In the genomic region with DNA sequence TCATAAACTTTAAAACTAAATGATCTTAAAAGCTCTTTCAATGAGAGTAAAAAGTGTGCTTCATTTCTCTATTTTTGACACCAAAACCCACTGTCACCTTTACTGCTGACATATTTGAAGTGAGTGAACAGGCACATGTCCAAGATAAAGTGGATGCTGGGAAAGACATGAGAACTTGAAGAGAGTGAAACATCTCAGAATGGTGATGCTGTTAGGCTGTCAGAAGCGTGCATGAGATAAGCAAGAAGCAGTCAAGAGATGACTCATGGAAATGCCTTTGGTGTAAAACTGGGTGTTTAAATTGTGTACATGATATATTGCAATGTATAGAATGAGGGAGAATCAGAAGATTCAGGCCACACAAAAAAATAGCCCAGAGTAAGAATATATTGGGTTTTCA, we compare ENCODE assay signal across 19 cellular contexts. TPM values are rescaled to one million over a fixed set of nuclear protein-coding genes. Genes with fewer than 3 reads are reported as not detected.
DNase-seq lines count a peak whose midpoint lies in the region; ATAC-seq, FAIRE-seq and TF ChIP-seq lines count a peak whose summit lies in the region.
"Had no signal": no experiment of that assay in that cellular context is flagged by ENCODE, and none has a peak within 500 bp of the region (broad histone marks: within the 10 kb centered on the region; RNA-seq: fewer than 3 reads in every experiment).

No MANE protein-coding gene starts in this region.

- no peak overlapping the region for H3K4ac ChIP-seq in mesenchymal stem cell (ENCODE audit: low read depth in 1 of 2, low read length in 2 of 2)

- no peak overlapping the region for H3K23ac ChIP-seq in mesenchymal stem cell (ENCODE audit: low read length in 2 of 2)

- H3K9me3 ChIP-seq in GM12878 (replicated peaks; ENCODE audit: control insufficient read depth, insufficient read depth, low read length), result no peaks in the 10 kb centered on the region
- no peaks in the 10 kb centered on the region for H3K9me3 ChIP-seq in mesenchymal stem cell (ENCODE audit: control insufficient read depth, low read length)
- H3K9me3 ChIP-seq in CD4-positive, alpha-beta memory T cell (ENCODE audit: control insufficient read depth in 1 of 2, low read length in 2 of 2), result no peaks in the 10 kb centered on the region
- H3K9me3 ChIP-seq: esophagus squamous epithelium had no signal

- FAIRE-seq in GM12878 (lab: Jason Lieb, UNC), result no peak
- FAIRE-seq: HTR-8/SVneo had no signal

- SMC1A ChIA-PET in GM12878 (lab: Charles Lee; ENCODE audit: uncharacterized antibody, unreplicated experiment), result interaction anchor here (1.1 to 4.5 kb wide), 10 partner anchors 10 to 194 kb away, joined by 3 to 41 read pairs (median 6); no protein-coding TSS in a partner anchor

- H3K4me3 Mint-ChIP-seq in activated T-cell treated with anti-CD3 and anti-CD28 coated beads, Interleukin-2, amount 50 U/mL, for 4 hours, result no peak overlapping the region
- no peak overlapping the region for H3K4me3 Mint-ChIP-seq in CD4-positive, alpha-beta memory T cell
- H3K4me3 Mint-ChIP-seq: CD14-positive monocyte had no signal

- H2AK5ac ChIP-seq in mesenchymal stem cell (ENCODE audit: low read length, severe bottlenecking), result no peak overlapping the region

- no peak overlapping the region for H2BK5ac ChIP-seq in mesenchymal stem cell (ENCODE audit: low read depth, low read length, poor library complexity, severe bottlenecking)

- H2BK120ac ChIP-seq in mesenchymal stem cell (ENCODE audit: low read depth, low read length), result no peak overlapping the region

- no peak for TF ChIP-seq POLR2A in GM12878 (IDR thresholded peaks at IDR 0.05; ENCODE audit: low read depth, low read length)

- H3K36me3 ChIP-seq in GM12878 (ENCODE audit: control insufficient read depth in 2 of 2, insufficient read depth in 2 of 2, low read length in 1 of 2) (no peaks in the 10 kb centered on the region), mesenchymal stem cell (ENCODE audit: control insufficient read depth in 1 of 2, insufficient read depth in 2 of 2, low read depth in 1 of 2, low read length in 2 of 2) (no peaks in the 10 kb centered on the region)
- H3K36me3 ChIP-seq in CD4-positive, alpha-beta memory T cell (ENCODE audit: insufficient read depth, low read length), result no peaks in the 10 kb centered on the region
- H3K36me3 ChIP-seq: esophagus squamous epithelium had no signal

- H3K27ac ChIP-seq in GM12878 (ENCODE audit: control insufficient read depth, insufficient read depth), result no peak overlapping the region
- H3K27ac ChIP-seq in mesenchymal stem cell (ENCODE audit: low read length, poor library complexity, severe bottlenecking), result no peak overlapping the region
- H3K27ac ChIP-seq in CD4-positive, alpha-beta memory T cell (ENCODE audit: low read depth, low read length), result no peak overlapping the region
- H3K27ac ChIP-seq: esophagus squamous epithelium had no signal

- POLR2A ChIA-PET in GM12878 (lab: Charles Lee), result interaction anchor here (0.6 to 1.3 kb wide), 2 partner anchors 9 to 166 kb away, joined by 5 to 6 read pairs; no protein-coding TSS in a partner anchor
- POLR2A ChIA-PET in CD4-positive, alpha-beta memory T cell (lab: Charles Lee; ENCODE audit: partially characterized antibody), result no interaction called here

- H3K9ac ChIP-seq in GM12878 (ENCODE audit: control insufficient read depth, insufficient read depth, low read length) (no peak overlapping the region), mesenchymal stem cell (ENCODE audit: low read length) (no peak overlapping the region)

- no peak overlapping the region for H3K14ac ChIP-seq in mesenchymal stem cell (ENCODE audit: low read length in 2 of 2)

- ATAC-seq in activated T-cell treated with anti-CD3 and anti-CD28 coated beads, Interleukin-2, amount 50 U/mL, for 4 hours, result peak; percentile 63 to 66
- ATAC-seq in GM12878 (peak; percentile 71), HG03135 (IDR thresholded peaks at IDR 0.05; ENCODE audit: unreplicated experiment) (no peak)
- ATAC-seq: right cardiac atrium had no signal

- no peak overlapping the region for H3K27ac Mint-ChIP-seq in CD4-positive, alpha-beta memory T cell
- H3K27ac Mint-ChIP-seq: CD14-positive monocyte had no signal

- H3K4me1 Mint-ChIP-seq in activated T-cell treated with anti-CD3 and anti-CD28 coated beads, Interleukin-2, amount 50 U/mL, for 4 hours (ENCODE audit: low read depth), result peaks cover 22% of the 10 kb centered on the region
- peaks cover 0 to 2% (median 0%) of the 10 kb centered on the region in 4 donors for H3K4me1 Mint-ChIP-seq in CD4-positive, alpha-beta memory T cell

- no peak for DNase-seq in activated T-cell treated with anti-CD3 and anti-CD28 coated beads, Interleukin-2, amount 50 U/mL, for 4 hours
- DNase-seq in activated T-cell treated with anti-CD3 and anti-CD28 coated beads for 4 hours (no peak), HS-5 (ENCODE audit: low read depth) (peak; percentile 8), GM12878 (ENCODE audit: low read depth, low spot score) (no peak), mesenchymal stem cell (peak; percentile 60), medulla oblongata (ENCODE audit: extremely low spot score) (no peak)
- no peak for DNase-seq in CD4-positive, alpha-beta memory T cell
- DNase-seq: ACHN; activated effector memory CD4-positive, alpha-beta T cell treated with Interleukin-2 at 50 U/mL for 16 hours; DMS79 treated with DMSO at 0.1 percent for 48 hours; esophagus squamous epithelium; NCI-H1417; right cardiac atrium; SW 1271 had no signal

- no peak for TF ChIP-seq EP300 in GM12878 (IDR thresholded peaks at IDR 0.05; ENCODE audit: borderline replicate concordance in 1 of 2, control insufficient read depth in 1 of 2, low read depth in 2 of 2, low read length in 2 of 2)

- H4K91ac ChIP-seq in mesenchymal stem cell (ENCODE audit: low read length), result no peak overlapping the region

- H2AFZ ChIP-seq in GM12878 (ENCODE audit: control insufficient read depth, low read depth, low read length) (no peak overlapping the region), mesenchymal stem cell (ENCODE audit: low read depth, low read length) (no peak overlapping the region)

- H4K8ac ChIP-seq in mesenchymal stem cell (ENCODE audit: low read length), result no peak overlapping the region

- in situ Hi-C loops in GM12878 (cut with MboI), result no loop called here

- H4K20me1 ChIP-seq in GM12878 (ENCODE audit: control insufficient read depth, insufficient read depth), result no peaks in the 10 kb centered on the region

- TF ChIP-seq CTCF in GM12878 (IDR thresholded peaks at IDR 0.05 in 2 of 3, conservative IDR thresholded peaks at IDR 0.05 in 1 of 3; ENCODE audit: control insufficient read depth in 2 of 3, extremely low read depth in 1 of 3, insufficient read depth in 1 of 3, low read depth in 3 of 3, low read length in 3 of 3), result no peak

- no peaks in the 10 kb centered on the region for H3K27me3 ChIP-seq in GM12878 (replicated peaks in 1 of 2; ENCODE audit: control insufficient read depth in 2 of 2, insufficient read depth in 2 of 2, low read length in 1 of 2)
- H3K27me3 ChIP-seq in mesenchymal stem cell (ENCODE audit: control insufficient read depth in 1 of 2, insufficient read depth in 1 of 2, low read length in 2 of 2), result no peaks in the 10 kb centered on the region
- no peaks in the 10 kb centered on the region for H3K27me3 ChIP-seq in CD4-positive, alpha-beta memory T cell (ENCODE audit: insufficient read depth, low read length)
- H3K27me3 ChIP-seq: esophagus squamous epithelium had no signal

- intact Hi-C loops in GM12878 (cut with micrococcal nuclease; ENCODE audit: unreplicated experiment), result no loop called here
- intact Hi-C loops in CD4-positive, alpha-beta memory T cell (cut with micrococcal nuclease), result no loop called here

- no peak overlapping the region for H2BK12ac ChIP-seq in mesenchymal stem cell (ENCODE audit: low read length in 2 of 2)

- no peak overlapping the region for H3K18ac ChIP-seq in mesenchymal stem cell (ENCODE audit: low read depth in 1 of 2, low read length in 2 of 2)

- no peak for TF ChIP-seq RAD21 in GM12878 (IDR thresholded peaks at IDR 0.05; ENCODE audit: insufficient read depth, low read depth, low read length)

- WGBS in GM12878 (ENCODE audit: insufficient coverage, insufficient replicate concordance, low lambda C conversion rate, missing lambda C conversion rate), result 0% methylated on average over 1 of the region's 1 CpG
- 0% methylated on average over 1 of the region's 1 CpG for WGBS in mesenchymal stem cell

- H3K79me1 ChIP-seq in mesenchymal stem cell (replicated peaks; ENCODE audit: low read length, poor library complexity, severe bottlenecking), result no peaks in the 10 kb centered on the region

- H3K79me2 ChIP-seq in GM12878 (ENCODE audit: control insufficient read depth, insufficient read depth, low read length), result no peaks in the 10 kb centered on the region

- CTCF ChIA-PET in GM12878 (lab: Yijun Ruan, JAX), result interaction anchor here (1.0 to 3.3 kb wide), 2 partner anchors 261 to 282 kb away, joined by 3 to 16 read pairs; no protein-coding TSS in a partner anchor
- CTCF ChIA-PET in CD4-positive, alpha-beta memory T cell (lab: Charles Lee; ENCODE audit: partially characterized antibody), result no interaction called here

- no TSS peak for BruUV-seq in GM12878 (replicated peaks; lab: Mats Ljungman, UMichigan)

- no peak overlapping the region for H3K4me2 ChIP-seq in GM12878 (ENCODE audit: control insufficient read depth, insufficient read depth)
- H3K4me2 ChIP-seq in mesenchymal stem cell (ENCODE audit: low read length, poor library complexity, severe bottlenecking), result no peak overlapping the region

- no peak overlapping the region for H3K4me3 ChIP-seq in GM12878
- no peak overlapping the region for H3K4me3 ChIP-seq in mesenchymal stem cell (ENCODE audit: insufficient read depth in 1 of 2, low read depth in 1 of 2, low read length in 2 of 2)
- H3K4me3 ChIP-seq in CD4-positive, alpha-beta memory T cell (ENCODE audit: low read length in 2 of 2), result no peak overlapping the region
- H3K4me3 ChIP-seq: esophagus squamous epithelium had no signal

- no peak overlapping the region for H2BK15ac ChIP-seq in mesenchymal stem cell (ENCODE audit: low read depth, poor library complexity, severe bottlenecking)

- RAD21 ChIA-PET in GM12878 (lab: Charles Lee; ENCODE audit: unreplicated experiment), result interaction anchor here (1.1 to 4.7 kb wide), 6 partner anchors 9 to 148 kb away, joined by 3 to 32 read pairs (median 5); no protein-coding TSS in a partner anchor

- H3K4me1 ChIP-seq in GM12878 (ENCODE audit: control insufficient read depth, insufficient read depth, low read length) (no peaks in the 10 kb centered on the region), mesenchymal stem cell (ENCODE audit: control insufficient read depth, insufficient read depth, low read depth, low read length) (no peaks in the 10 kb centered on the region)
- H3K4me1 ChIP-seq in CD4-positive, alpha-beta memory T cell (ENCODE audit: insufficient read depth, low read length), result no peaks in the 10 kb centered on the region
- H3K4me1 ChIP-seq: esophagus squamous epithelium had no signal

- H3K27me3 Mint-ChIP-seq in activated T-cell treated with anti-CD3 and anti-CD28 coated beads, Interleukin-2, amount 50 U/mL, for 4 hours (ENCODE audit: low read depth), result no peaks in the 10 kb centered on the region
- no peaks in the 10 kb centered on the region for H3K27me3 Mint-ChIP-seq in CD4-positive, alpha-beta memory T cell

- no peaks in the 10 kb centered on the region for H3K9me3 Mint-ChIP-seq in activated T-cell treated with anti-CD3 and anti-CD28 coated beads, Interleukin-2, amount 50 U/mL, for 4 hours
- peaks cover 0 to 5% (median 0%) of the 10 kb centered on the region in 8 donors for H3K9me3 Mint-ChIP-seq in CD4-positive, alpha-beta memory T cell

- no peaks in the 10 kb centered on the region for H3K36me3 Mint-ChIP-seq in activated T-cell treated with anti-CD3 and anti-CD28 coated beads, Interleukin-2, amount 50 U/mL, for 4 hours (ENCODE audit: insufficient read depth)
- no peaks in the 10 kb centered on the region for H3K36me3 Mint-ChIP-seq in CD4-positive, alpha-beta memory T cell
- H3K36me3 Mint-ChIP-seq: CD14-positive monocyte had no signal

RNA-seq across cellular contexts. Expression of a gene that starts 21.8 kb away (rescaled TPM):
- not detected for total RNA-seq in activated T-cell treated with anti-CD3 and anti-CD28 coated beads, Interleukin-2, amount 50 U/mL, for 4 hours
- total RNA-seq in GM12878 (2013; cell fraction: nucleolus; rRNA removed), result 0.71 and 0.84 TPM in 2 replicates
- total RNA-seq in GM12878 (2014; rRNA removed) (0.23 and 0.27 TPM in 2 replicates), GM12878 (2014; rRNA removed; fragmentation: Illumina TruSeq; extraction: Trizol) (0.18 and 0.22 TPM in 2 replicates), GM12878 (2021) (0.19 and 0.41 TPM in 2 replicates)
- not detected for polyA plus RNA-seq in GM12878 (2011; ENCODE audit: low read depth)
- polyA plus RNA-seq in GM12878 (2011; rRNA removed) (7.2 and 8.7 TPM in 2 replicates), GM12878 (2014; fragmentation: Illumina TruSeq; extraction: Trizol) (0.12 and 0.19 TPM in 2 replicates), GM12878 (2014; fragmentation: Nextera tagmentation; extraction: Ambion mirVana) (under 1 TPM; 0.49 to 0.76 TPM), GM12878 (2014; rRNA removed) (0.04 and 0.14 TPM in 2 replicates), GM12878 (2016; fragmentation: Nextera tagmentation; extraction: Ambion mirVana) (under 1 TPM; 0.10 to 0.32 TPM)
- polyA plus RNA-seq in GM12878 (2011; cell fraction: cytosol; rRNA removed), result 2.2 and 2.8 TPM in 2 replicates
- 1.4 and 2.2 TPM in 2 replicates for polyA plus RNA-seq in GM12878 (2011; cell fraction: nucleus; rRNA removed)
- 0.07 TPM in 1 of 2 replicates, not detected in the other for polyA plus RNA-seq in GM12878 (2012)
- 5.7 and 7.9 TPM in 2 replicates for polyA minus RNA-seq in GM12878 (2011; rRNA and poly(A)+ RNA removed)
- polyA minus RNA-seq in GM12878 (2011; cell fraction: cytosol; rRNA and poly(A)+ RNA removed), result 1.2 and 2.1 TPM in 2 replicates
- polyA minus RNA-seq in GM12878 (2011; cell fraction: nucleus; rRNA and poly(A)+ RNA removed), result 3.1 and 3.3 TPM in 2 replicates
- polyA plus RNA-seq in mesenchymal stem cell (2013, experiment 1 of 2), result not detected
- polyA plus RNA-seq in mesenchymal stem cell (2013, experiment 2 of 2), result not detected
- total RNA-seq in CD4-positive, alpha-beta memory T cell, result not detected
- polyA plus RNA-seq in CD4-positive, alpha-beta memory T cell, result not detected
- total RNA-seq: activated CD8-positive, alpha-beta memory T cell treated with anti-CD3 and anti-CD28 coated beads for 36 hours; esophagus squamous epithelium; right cardiac atrium; RPMI7951 had no signal
- polyA plus RNA-seq: CD14-positive monocyte, right cardiac atrium had no signal

Comparison
In these comparisons a context has a peak if more than half of its experiments do, and no peak if none do; other contexts are left out.
1. DNase-seq: peak in HS-5 (single experiment) and mesenchymal stem cell (single experiment); none in activated T-cell treated with anti-CD3 and anti-CD28 coated beads, Interleukin-2, amount 50 U/mL, for 4 hours (single experiment), activated T-cell treated with anti-CD3 and anti-CD28 coated beads for 4 hours (single experiment), GM12878 (single experiment), CD4-positive, alpha-beta memory T cell (0 of 5) and medulla oblongata (single experiment).